ENCODE assay signal across 1 cellular context in genomic region chr22:18064636-18065035, GRCh38.
TF ChIP-seq lines count a peak whose summit lies in the region.

No MANE protein-coding gene starts in this region.

TF ChIP-seq in A549, 52 proteins besides CTCF, POLR2A, EP300 and RAD21 (continued from another document):
- no peak for TF ChIP-seq PBX3 (IDR thresholded peaks at IDR 0.05)
- TF ChIP-seq RNF2 (IDR thresholded peaks at IDR 0.05; ENCODE audit: borderline replicate concordance, low read depth): no peak
- TF ChIP-seq NPAS2 (CRISPR knock-in tag; IDR thresholded peaks at IDR 0.05; ENCODE audit: borderline replicate concordance): no peak
- no peak for TF ChIP-seq ZNF302 (CRISPR knock-in tag; IDR thresholded peaks at IDR 0.05)
- TF ChIP-seq ATOH8 (CRISPR knock-in tag; IDR thresholded peaks at IDR 0.05; ENCODE audit: low read depth): no peak
- no peak for TF ChIP-seq HDAC2 (IDR thresholded peaks at IDR 0.05)
- TF ChIP-seq NR3C1 (IDR thresholded peaks at IDR 0.05): no peak
